ENCODE assay signal across 12 cellular contexts in the genomic region with DNA sequence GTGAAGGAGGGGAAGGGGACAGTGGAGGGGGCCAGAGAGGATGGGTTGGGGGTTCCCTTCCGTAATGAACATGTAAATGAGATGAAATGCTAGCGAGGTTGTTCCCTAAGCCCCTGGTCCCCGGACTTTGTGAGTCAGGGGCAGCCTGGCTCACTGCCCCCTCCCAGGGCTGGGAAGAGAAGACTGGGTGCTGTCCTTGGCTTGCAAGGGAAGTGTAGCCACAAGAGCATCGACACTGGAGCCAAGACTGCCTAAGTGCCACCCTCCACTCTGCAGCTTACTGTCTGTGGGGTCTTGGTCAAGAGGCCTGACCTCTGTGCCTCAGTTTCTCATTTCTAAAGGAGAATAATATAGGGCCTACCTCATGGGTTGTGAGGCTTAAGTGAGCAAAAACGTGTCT. TPM values are rescaled to one million over a fixed set of nuclear protein-coding genes. Genes with fewer than 3 reads are reported as not detected.
DNase-seq lines count a peak whose midpoint lies in the region; ATAC-seq and TF ChIP-seq lines count a peak whose summit lies in the region.
"Had no signal": no experiment of that assay in that cellular context is flagged by ENCODE, and none has a peak within 500 bp of the region (broad histone marks: within the 10 kb centered on the region; RNA-seq: fewer than 3 reads in every experiment).

No MANE protein-coding gene starts in this region.

- POLR2A ChIA-PET in MCF 10A (lab: Yijun Ruan, JAX) = no interaction called here
- POLR2A ChIA-PET in CD4-positive, alpha-beta memory T cell (lab: Charles Lee; ENCODE audit: partially characterized antibody) = no interaction called here

- no peaks in the 10 kb centered on the region for H3K36me3 ChIP-seq in breast epithelium
- H3K36me3 ChIP-seq in ectodermal cell (ENCODE audit: control insufficient read depth, insufficient read depth, low read length) = no peaks in the 10 kb centered on the region
- no peaks in the 10 kb centered on the region for H3K36me3 ChIP-seq in mucosa of rectum (ENCODE audit: control insufficient read depth in 2 of 2, insufficient read depth in 2 of 2, low read length in 2 of 2)
- no peaks in the 10 kb centered on the region for H3K36me3 ChIP-seq in transverse colon
- no peaks in the 10 kb centered on the region for H3K36me3 ChIP-seq in CD4-positive, alpha-beta memory T cell (ENCODE audit: insufficient read depth, low read length)

- H3K27me3 Mint-ChIP-seq in MCF 10A (ENCODE audit: insufficient read depth, unreplicated experiment) = peaks cover 5% of the 10 kb centered on the region
- H3K27me3 Mint-ChIP-seq in CD4-positive, alpha-beta memory T cell = peaks cover 20 to 36% of the 10 kb centered on the region in 2 donors

- no peak overlapping the region for H3K4me3 Mint-ChIP-seq in MCF 10A (ENCODE audit: unreplicated experiment)
- H3K4me3 Mint-ChIP-seq in CD4-positive, alpha-beta memory T cell = peak overlapping the region in 4 of 8 donors; percentile 25 to 58 (median 40)

- H3K9ac ChIP-seq in mucosa of rectum (ENCODE audit: low read depth in 1 of 2, low read length in 2 of 2) = peak overlapping the region in 1 of 2 donors; percentile 51

- in situ Hi-C loops in transverse colon (cut with MboI; ENCODE audit: low pct_ligation_motif_present in 1 of 4, low pct_unique_long_range_greater_than_20kb in 1 of 4, low sequenced_read_pairs in 3 of 4) = no loop called here

- peaks cover 0 to 12% of the 10 kb centered on the region in 2 donors for H3K27me3 ChIP-seq in breast epithelium
- H3K27me3 ChIP-seq in ectodermal cell (ENCODE audit: control insufficient read depth, insufficient read depth, low read length, poor library complexity, severe bottlenecking) = peaks cover 50% of the 10 kb centered on the region
- peaks cover 22 to 26% of the 10 kb centered on the region in 2 donors for H3K27me3 ChIP-seq in mucosa of rectum (ENCODE audit: control insufficient read depth in 2 of 2, insufficient read depth in 2 of 2, low read length in 2 of 2)
- H3K27me3 ChIP-seq in transverse colon = peaks cover 39% of the 10 kb centered on the region
- H3K27me3 ChIP-seq in CD4-positive, alpha-beta memory T cell (ENCODE audit: insufficient read depth, low read length) = peaks cover 11% of the 10 kb centered on the region

- DNase-seq in breast epithelium (ENCODE audit: low spot score in 2 of 2) (no peak), MCF 10A (ENCODE audit: unreplicated experiment) (no peak), transverse colon (no peak), NOMO-1 treated with dmso at 0.1 percent for 144 hours (lab: John Stamatoyannopoulos, UW; ENCODE audit: unreplicated experiment) (no peak)
- DNase-seq in CD4-positive, alpha-beta memory T cell = no peak
- DNase-seq: ACHN; activated naive CD4-positive, alpha-beta T cell; nucleus accumbens had no signal

- H3K9me3 ChIP-seq in breast epithelium = no peaks in the 10 kb centered on the region
- H3K9me3 ChIP-seq in ectodermal cell (ENCODE audit: control insufficient read depth, low read length) = no peaks in the 10 kb centered on the region
- no peaks in the 10 kb centered on the region for H3K9me3 ChIP-seq in mucosa of rectum (ENCODE audit: control insufficient read depth in 2 of 2, low read length in 2 of 2)
- no peaks in the 10 kb centered on the region for H3K9me3 ChIP-seq in transverse colon
- H3K9me3 ChIP-seq in CD4-positive, alpha-beta memory T cell (ENCODE audit: control insufficient read depth in 1 of 2, low read length in 2 of 2) = no peaks in the 10 kb centered on the region

- TF ChIP-seq CTCF in breast epithelium (IDR thresholded peaks at IDR 0.05) (no peak), MCF 10A (IDR thresholded peaks at IDR 0.05; ENCODE audit: unreplicated experiment) (no peak), transverse colon (IDR thresholded peaks at IDR 0.05) (no peak)

- peaks cover 39% of the 10 kb centered on the region for H3K4me1 Mint-ChIP-seq in MCF 10A (ENCODE audit: insufficient read depth, unreplicated experiment)
- H3K4me1 Mint-ChIP-seq in CD4-positive, alpha-beta memory T cell = peaks cover 7 to 29% (median 12%) of the 10 kb centered on the region in 4 donors

- no peak for TF ChIP-seq POLR2A in breast epithelium (IDR thresholded peaks at IDR 0.05)
- no peak for TF ChIP-seq POLR2A in transverse colon (IDR thresholded peaks at IDR 0.05)

- no peaks in the 10 kb centered on the region for H3K36me3 Mint-ChIP-seq in MCF 10A (ENCODE audit: insufficient read depth, unreplicated experiment)
- no peaks in the 10 kb centered on the region for H3K36me3 Mint-ChIP-seq in CD4-positive, alpha-beta memory T cell

- no peaks in the 10 kb centered on the region for H3K9me3 Mint-ChIP-seq in MCF 10A (ENCODE audit: unreplicated experiment)
- peaks cover 0 to 2% (median 0%) of the 10 kb centered on the region in 8 donors for H3K9me3 Mint-ChIP-seq in CD4-positive, alpha-beta memory T cell

- H3K4me1 ChIP-seq in breast epithelium (no peaks in the 10 kb centered on the region), ectodermal cell (ENCODE audit: control insufficient read depth, insufficient read depth, low read length) (peaks cover 17% of the 10 kb centered on the region), mucosa of rectum (ENCODE audit: control insufficient read depth in 2 of 2, insufficient read depth in 2 of 2, low read length in 2 of 2) (no peaks in the 10 kb centered on the region), transverse colon (peaks cover 3 to 17% (median 16%) of the 10 kb centered on the region in 4 donors)
- H3K4me1 ChIP-seq in CD4-positive, alpha-beta memory T cell (ENCODE audit: insufficient read depth, low read length) = peaks cover 22% of the 10 kb centered on the region

- no TSS peak for BruUV-seq in MCF 10A (replicated peaks; lab: Mats Ljungman, UMichigan)

- intact Hi-C loops in breast epithelium (cut with DNase I; ENCODE audit: low total_unique reads) = no loop called here
- intact Hi-C loops in MCF 10A (cut with micrococcal nuclease) = no loop called here
- intact Hi-C loops in transverse colon (cut with DNase I; ENCODE audit: low total_unique reads) = no loop called here
- intact Hi-C loops in CD4-positive, alpha-beta memory T cell (cut with micrococcal nuclease) = loop anchor here (5.0 to 10.0 kb wide), 2 partner anchors 181 to 243 kb away; a partner anchor contains a TSS

- ATAC-seq in HG02973 (IDR thresholded peaks at IDR 0.05; ENCODE audit: unreplicated experiment) = no peak

- H3K27ac Mint-ChIP-seq in MCF 10A (ENCODE audit: low read depth, unreplicated experiment) = no peak overlapping the region
- H3K27ac Mint-ChIP-seq in CD4-positive, alpha-beta memory T cell = no peak overlapping the region

- TF ChIP-seq EP300 in transverse colon (IDR thresholded peaks at IDR 0.05; ENCODE audit: low read depth) = no peak

- CTCF ChIA-PET in MCF 10A (lab: Yijun Ruan, JAX) = interaction anchor here (0.6 to 17.6 kb wide), 9 partner anchors 10 to 188 kb away, joined by 3 to 363 read pairs (median 4); a partner anchor contains a TSS
- CTCF ChIA-PET in CD4-positive, alpha-beta memory T cell (lab: Charles Lee; ENCODE audit: partially characterized antibody) = interaction anchor here (1.1 to 6.9 kb wide), 3 partner anchors 57 to 204 kb away, joined by 3 to 69 read pairs (median 3); no protein-coding TSS in a partner anchor

- peak overlapping the region; percentile 47 to 77 (median 48) for H3K4me3 ChIP-seq in breast epithelium
- H3K4me3 ChIP-seq in ectodermal cell (ENCODE audit: insufficient read depth, low read depth, low read length) = peak overlapping the region; percentile 16
- peak overlapping the region; percentile 20 to 53 for H3K4me3 ChIP-seq in mucosa of rectum (ENCODE audit: low read length in 2 of 2)
- H3K4me3 ChIP-seq in transverse colon = peak overlapping the region in 3 of 4 donors; percentile 5 to 36 (median 25)
- no peak overlapping the region for H3K4me3 ChIP-seq in CD4-positive, alpha-beta memory T cell (ENCODE audit: low read length in 2 of 2)

- 46 to 47% methylated on average over 5 of the region's 5 CpGs for WGBS in ectodermal cell, 2 experiments
- WGBS in transverse colon (ENCODE audit: low coverage in 1 of 2), 2 donors = 33% methylated on average over 5 of the region's 5 CpGs; no CpG with 5 or more reads in 1 of the 2 donors

- H3K27ac ChIP-seq in breast epithelium (peak overlapping the region; percentile 78 to 97), ectodermal cell (ENCODE audit: insufficient read depth, low read depth, low read length, poor library complexity, severe bottlenecking) (no peak overlapping the region), mucosa of rectum (ENCODE audit: low read depth in 2 of 2, low read length in 2 of 2) (peak overlapping the region; percentile 69 to 77), transverse colon (peak overlapping the region; percentile 69 to 88 (median 71))
- H3K27ac ChIP-seq in CD4-positive, alpha-beta memory T cell (ENCODE audit: low read depth, low read length) = no peak overlapping the region

RNA-seq across cellular contexts. Expression of a gene that starts 0.5 kb away (rescaled TPM):
- total RNA-seq in breast epithelium (10 to 100 TPM in 1 of 3 donors, 1 to 10 TPM in 2; 4.0 to 15.1 (median 6.2) TPM), MCF 10A (2022) (6.5 and 8.8 TPM in 2 replicates), transverse colon (1 to 10 TPM; 1.8 to 5.6 (median 3.7) TPM)
- polyA plus RNA-seq in ectodermal cell (2013, experiment 1 of 4) = 1.2 TPM
- polyA plus RNA-seq in ectodermal cell (2013, experiment 2 of 4) = 1.5 TPM
- polyA plus RNA-seq in ectodermal cell (2013, experiment 3 of 4) = 0.85 TPM
- polyA plus RNA-seq in ectodermal cell (2013, experiment 4 of 4) = 1.4 TPM
- total RNA-seq in CD4-positive, alpha-beta memory T cell = under 1 TPM; 0.32 to 0.36 TPM
- not detected for polyA plus RNA-seq in CD4-positive, alpha-beta memory T cell

RNA-seq across cellular contexts. Expression of a gene that starts 26.4 kb away (rescaled TPM):
- total RNA-seq in breast epithelium = not detected
- total RNA-seq in MCF 10A (2022) = not detected in 2 replicates
- polyA plus RNA-seq in ectodermal cell (2013, experiment 1 of 4) = not detected
- polyA plus RNA-seq in ectodermal cell (2013, experiment 2 of 4) = not detected
- polyA plus RNA-seq in ectodermal cell (2013, experiment 3 of 4) = not detected
- not detected for polyA plus RNA-seq in ectodermal cell (2013, experiment 4 of 4)
- 1 to 10 TPM in 1 of 4 donors, not detected in 3; 1.2 TPM for total RNA-seq in transverse colon
- total RNA-seq in CD4-positive, alpha-beta memory T cell = not detected
- not detected for polyA plus RNA-seq in CD4-positive, alpha-beta memory T cell

RNA-seq across cellular contexts. Expression of a gene that starts 33.3 kb away (rescaled TPM):
- 1 to 10 TPM in 1 of 3 donors, under 1 TPM in 2; 0.16 to 4.9 (median 0.73) TPM for total RNA-seq in breast epithelium
- 0.15 and 0.33 TPM in 2 replicates for total RNA-seq in MCF 10A (2022)
- polyA plus RNA-seq in ectodermal cell (2013, experiment 1 of 4) = 0.81 TPM
- polyA plus RNA-seq in ectodermal cell (2013, experiment 2 of 4) = 0.39 TPM
- polyA plus RNA-seq in ectodermal cell (2013, experiment 3 of 4) = 1.3 TPM
- polyA plus RNA-seq in ectodermal cell (2013, experiment 4 of 4) = 1.4 TPM
- 1 to 10 TPM in 1 of 4 donors, under 1 TPM in 2, not detected in 1; 0.20 to 2.6 (median 0.64) TPM for total RNA-seq in transverse colon
- under 1 TPM in 1 of 2 experiments, not detected in 1; 0.23 TPM for total RNA-seq in CD4-positive, alpha-beta memory T cell
- polyA plus RNA-seq in CD4-positive, alpha-beta memory T cell = not detected

RNA-seq across cellular contexts. Expression of a gene that starts 35.1 kb away (rescaled TPM):
- total RNA-seq in breast epithelium (under 1 TPM in 2 of 3 donors, not detected in 1; 0.15 to 0.33 TPM), MCF 10A (2022) (not detected in 2 replicates), transverse colon (not detected)
- polyA plus RNA-seq in ectodermal cell (2013, experiment 1 of 4) = 0.09 TPM
- polyA plus RNA-seq in ectodermal cell (2013, experiment 2 of 4) = not detected
- not detected for polyA plus RNA-seq in ectodermal cell (2013, experiment 3 of 4)
- 0.08 TPM for polyA plus RNA-seq in ectodermal cell (2013, experiment 4 of 4)
- total RNA-seq in CD4-positive, alpha-beta memory T cell = under 1 TPM in 1 of 2 experiments, not detected in 1; 0.06 TPM
- polyA plus RNA-seq in CD4-positive, alpha-beta memory T cell = not detected
- total RNA-seq: glomerular endothelial cell had no signal

Comparison
In these comparisons a context has a peak if more than half of its experiments do, and no peak if none do; other contexts are left out.
1. H3K27ac ChIP-seq: peak in breast epithelium (2 of 2), mucosa of rectum (2 of 2) and transverse colon (4 of 4); none in ectodermal cell (single experiment) and CD4-positive, alpha-beta memory T cell (single experiment).
2. H3K4me3 ChIP-seq: peak in breast epithelium (3 of 3), ectodermal cell (single experiment), mucosa of rectum (2 of 2) and transverse colon (3 of 4); none in CD4-positive, alpha-beta memory T cell (0 of 2).